ENCODE assay signal across 11 cellular contexts in genomic region chr3:128788268-128788869, GRCh38.
DNase-seq lines count a peak whose midpoint lies in the region; ATAC-seq and TF ChIP-seq lines count a peak whose summit lies in the region.
"Had no signal": no experiment of that assay in that cellular context is flagged by ENCODE, and none has a peak within 500 bp of the region (broad histone marks: within the 10 kb centered on the region; RNA-seq: fewer than 3 reads in every experiment).

No MANE protein-coding gene starts in this region.

- peaks cover 97% of the 10 kb centered on the region for H3K79me2 ChIP-seq in mammary epithelial cell (ENCODE audit: insufficient read depth, low read length)

- H3K36me3 Mint-ChIP-seq in activated CD4-positive, alpha-beta T cell treated with anti-CD3 and anti-CD28 coated beads, Interleukin-2, amount 10 ng/mL, durations not matched to agents 24 days and 14 days (ENCODE audit: low read depth) = peaks cover 15% of the 10 kb centered on the region
- H3K36me3 Mint-ChIP-seq in stimulated activated naive B cell treated with anti-CD40 and anti-IgM and Interleukin-4, amounts not matched to agents 10 μg/mL and 1 μg/mL and 100 μg/mL, for 72 hours = peaks cover 11 to 30% of the 10 kb centered on the region in 2 donors

- peak overlapping the region; percentile 100 for H3K27ac Mint-ChIP-seq in activated CD4-positive, alpha-beta T cell treated with anti-CD3 and anti-CD28 coated beads, Interleukin-2, amount 10 ng/mL, durations not matched to agents 24 days and 14 days
- peak overlapping the region; percentile 93 for H3K27ac Mint-ChIP-seq in stimulated activated naive B cell treated with anti-CD40 and anti-IgM and Interleukin-4, amounts not matched to agents 10 μg/mL and 1 μg/mL and 100 μg/mL, for 72 hours

- BruUV-seq in Panc1 (replicated peaks; lab: Mats Ljungman, UMichigan) = TSS peak; percentile 12
- BruUV-seq in mammary epithelial cell (replicated peaks; lab: Mats Ljungman, UMichigan) = TSS peak; percentile 61

- intact Hi-C loops in activated CD4-positive, alpha-beta T cell treated with anti-CD3 and anti-CD28 coated beads, Interleukin-2, amount 10 ng/mL, durations not matched to agents 24 days and 14 days (cut with micrococcal nuclease) = loop anchor here (1.0 kb wide), 4 partner anchors 12 to 91 kb away; partner anchors contain the start of genes ACAD9 and RAB7A
- intact Hi-C loops in Panc1 (cut with micrococcal nuclease; ENCODE audit: unreplicated experiment) = no loop called here
- intact Hi-C loops in mammary epithelial cell (cut with micrococcal nuclease) = no loop called here

- H3K4me2 ChIP-seq in mammary epithelial cell (ENCODE audit: insufficient read depth, low read depth, low read length) = peak overlapping the region; percentile 19

- peaks cover 72% of the 10 kb centered on the region for H3K4me1 Mint-ChIP-seq in activated CD4-positive, alpha-beta T cell treated with anti-CD3 and anti-CD28 coated beads, Interleukin-2, amount 10 ng/mL, durations not matched to agents 24 days and 14 days
- peaks cover 56 to 96% of the 10 kb centered on the region in 2 donors for H3K4me1 Mint-ChIP-seq in stimulated activated naive B cell treated with anti-CD40 and anti-IgM and Interleukin-4, amounts not matched to agents 10 μg/mL and 1 μg/mL and 100 μg/mL, for 72 hours

- no peak overlapping the region for H3K4me3 ChIP-seq in Panc1 (ENCODE audit: low read depth in 2 of 2, low read length in 2 of 2)
- H3K4me3 ChIP-seq in mammary epithelial cell (replicated peaks in 1 of 3; ENCODE audit: insufficient read depth in 1 of 3, low read depth in 2 of 3, low read length in 3 of 3) = no peak overlapping the region

- in situ Hi-C loops in Panc1 (cut with HindIII; ENCODE audit: low pct_unique_long_range_greater_than_20kb, low sequenced_read_pairs) (no loop called here), mammary epithelial cell (cut with MboI; ENCODE audit: low sequenced_read_pairs in 2 of 2) (loop anchor here in 1 of 2 donors (10.0 kb wide), 1 partner anchor 104 kb away; no protein-coding TSS in a partner anchor)

- no peaks in the 10 kb centered on the region for H3K27me3 ChIP-seq in Panc1 (ENCODE audit: control insufficient read depth, insufficient read depth, low read length)
- no peaks in the 10 kb centered on the region for H3K27me3 ChIP-seq in mammary epithelial cell (ENCODE audit: insufficient read depth, low read length)

- dilution Hi-C loops in mammary epithelial cell (cut with HindIII; ENCODE audit: low sequenced_read_pairs) = no loop called here

- POLR2A ChIA-PET in Panc1 (lab: Charles Lee) = interaction anchor here (0.6 to 0.8 kb wide), 2 partner anchors 9 to 108 kb away, joined by 3 to 4 read pairs; no protein-coding TSS in a partner anchor

- H3K9me3 ChIP-seq in Panc1 (ENCODE audit: control insufficient read depth, insufficient read depth, low read depth, low read length) (no peaks in the 10 kb centered on the region), mammary epithelial cell (replicated peaks; ENCODE audit: insufficient read depth, low read length) (no peaks in the 10 kb centered on the region)

- TF ChIP-seq CTCF in Panc1 (IDR thresholded peaks at IDR 0.05) = no peak
- no peak for TF ChIP-seq CTCF in mammary epithelial cell (conservative IDR thresholded peaks at IDR 0.05 in 1 of 2, IDR thresholded peaks at IDR 0.05 in 1 of 2; ENCODE audit: extremely low read depth in 1 of 2, insufficient read depth in 1 of 2, low read depth in 1 of 2, low read length in 2 of 2)

- H4K20me1 ChIP-seq in mammary epithelial cell (ENCODE audit: insufficient read depth, low read length) = peaks cover under 1% of the 10 kb centered on the region

- H3K4me1 ChIP-seq in Panc1 (ENCODE audit: control insufficient read depth, insufficient read depth, low read length) (peaks cover 29% of the 10 kb centered on the region), mammary epithelial cell (ENCODE audit: insufficient read depth, low read length) (peaks cover 40% of the 10 kb centered on the region)

- H3K36me3 ChIP-seq in Panc1 (ENCODE audit: control insufficient read depth, insufficient read depth, low read length) = no peaks in the 10 kb centered on the region
- no peaks in the 10 kb centered on the region for H3K36me3 ChIP-seq in mammary epithelial cell (ENCODE audit: insufficient read depth, low read length)

- H3K9ac ChIP-seq in mammary epithelial cell (ENCODE audit: insufficient read depth, low read length) = no peak overlapping the region

- CTCF ChIA-PET in Panc1 (lab: Charles Lee) (interaction anchor here (0.5 to 1.6 kb wide), 2 partner anchors 108 to 546 kb away, joined by 4 to 6 read pairs; no protein-coding TSS in a partner anchor), mammary epithelial cell (lab: Charles Lee; ENCODE audit: low non-redundant PET) (interaction anchor here (0.5 to 1.1 kb wide), 2 partner anchors 108 to 171 kb away, joined by 3 read pairs; no protein-coding TSS in a partner anchor)

- H3K27ac ChIP-seq in Panc1 (ENCODE audit: low read length) = no peak overlapping the region
- peak overlapping the region; percentile 24 for H3K27ac ChIP-seq in mammary epithelial cell (ENCODE audit: insufficient read depth, low read depth, low read length)

- no peaks in the 10 kb centered on the region for H3K27me3 Mint-ChIP-seq in activated CD4-positive, alpha-beta T cell treated with anti-CD3 and anti-CD28 coated beads, Interleukin-2, amount 10 ng/mL, durations not matched to agents 24 days and 14 days
- no peaks in the 10 kb centered on the region for H3K27me3 Mint-ChIP-seq in stimulated activated naive B cell treated with anti-CD40 and anti-IgM and Interleukin-4, amounts not matched to agents 10 μg/mL and 1 μg/mL and 100 μg/mL, for 72 hours

- WGBS in mammary epithelial cell (ENCODE audit: low coverage, missing lambda C conversion rate) = 79% methylated on average over 5 of the region's 5 CpGs

- H2AFZ ChIP-seq in mammary epithelial cell (ENCODE audit: low read depth, low read length) = no peak overlapping the region

- peak overlapping the region; percentile 89 for H3K4me3 Mint-ChIP-seq in activated CD4-positive, alpha-beta T cell treated with anti-CD3 and anti-CD28 coated beads, Interleukin-2, amount 10 ng/mL, durations not matched to agents 24 days and 14 days
- peak overlapping the region; percentile 14 to 26 for H3K4me3 Mint-ChIP-seq in stimulated activated naive B cell treated with anti-CD40 and anti-IgM and Interleukin-4, amounts not matched to agents 10 μg/mL and 1 μg/mL and 100 μg/mL, for 72 hours
- H3K4me3 Mint-ChIP-seq: neural crest cell had no signal

- ATAC-seq in Panc1 = no peak
- ATAC-seq in stimulated activated naive B cell treated with anti-CD40 and anti-IgM and Interleukin-4, amounts not matched to agents 10 μg/mL and 1 μg/mL and 100 μg/mL, for 72 hours (replicated peaks) = peak; percentile 40 to 41

- DNase-seq in activated CD4-positive, alpha-beta T cell treated with anti-CD3 and anti-CD28 coated beads, Interleukin-2, amount 10 ng/mL, durations not matched to agents 24 days and 14 days = peak; percentile 69
- no peak for DNase-seq in activated CD4-positive, alpha-beta T cell treated with anti-CD3 and anti-CD28 coated beads, Interleukin-2, amount 50 U/mL, for 4 hours
- DNase-seq in Panc1 (ENCODE audit: low read depth, low spot score) (no peak), mammary epithelial cell (no peak), NCI-H146 treated with DMSO at 0.1 percent for 48 hours (lab: John Stamatoyannopoulos, UW; ENCODE audit: unreplicated experiment) (no peak), SW 1271 (lab: John Stamatoyannopoulos, UW) (no peak), DMS53 (lab: John Stamatoyannopoulos, UW) (no peak)
- no peak for DNase-seq in stimulated activated naive B cell treated with anti-CD40 and anti-IgM and Interleukin-4, amounts not matched to agents 10 μg/mL and 1 μg/mL and 100 μg/mL, for 72 hours
- DNase-seq: NCI-H187, T-helper 9 cell had no signal

- no peaks in the 10 kb centered on the region for H3K9me3 Mint-ChIP-seq in activated CD4-positive, alpha-beta T cell treated with anti-CD3 and anti-CD28 coated beads, Interleukin-2, amount 10 ng/mL, durations not matched to agents 24 days and 14 days
- no peaks in the 10 kb centered on the region for H3K9me3 Mint-ChIP-seq in stimulated activated naive B cell treated with anti-CD40 and anti-IgM and Interleukin-4, amounts not matched to agents 10 μg/mL and 1 μg/mL and 100 μg/mL, for 72 hours
- H3K9me3 Mint-ChIP-seq: neural crest cell had no signal
